Comparison of ENCODE assay signal across 1 cellular context in genomic region chr2:69214898-69215297, GRCh38.
TF ChIP-seq lines count a peak whose summit lies in the region.

No MANE protein-coding gene starts in this region.

TF ChIP-seq in GM23338, 12 proteins besides CTCF, POLR2A, EP300 and RAD21 (continued from another document):
- no peak for TF ChIP-seq EZH2phosphoT487 (IDR thresholded peaks at IDR 0.05; ENCODE audit: unreplicated experiment)
TF ChIP-seq in GM23338: peak in this region for 0.
